In the genomic region with DNA sequence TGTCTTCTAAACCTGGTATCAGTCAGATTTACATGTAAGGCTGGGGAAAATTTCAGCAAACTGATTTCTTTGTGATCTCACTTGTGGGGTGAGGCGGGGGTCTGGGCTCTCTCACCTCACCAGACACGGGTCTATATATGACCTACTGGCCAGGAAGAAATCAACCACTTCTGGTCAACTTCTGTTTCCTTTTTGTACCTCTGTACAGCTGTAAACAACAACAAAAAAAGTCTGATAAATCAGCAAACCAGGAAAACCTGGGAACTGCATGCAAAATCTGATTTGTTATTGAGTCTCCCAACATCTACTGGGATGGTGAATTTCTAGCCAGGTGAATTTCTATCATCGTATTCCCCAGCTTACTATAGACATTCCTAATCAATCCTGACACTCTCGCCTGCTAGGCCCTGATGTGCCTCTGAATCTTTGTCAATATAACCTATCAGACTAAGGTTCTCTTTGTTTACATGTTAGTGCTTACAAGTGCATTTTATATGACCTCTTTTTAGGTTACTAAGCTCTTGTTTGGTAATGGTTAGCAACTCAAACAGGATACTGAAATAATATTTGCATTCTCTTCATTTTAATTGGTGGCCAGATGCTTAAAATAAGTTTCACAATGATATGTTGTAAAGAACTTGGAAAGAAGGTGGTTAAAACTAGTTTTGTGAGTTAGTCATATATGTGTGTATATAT, we compare ENCODE assay signal across 2 cellular contexts.
TF ChIP-seq lines count a peak whose summit lies in the region.

No MANE protein-coding gene starts in this region.

TF ChIP-seq in liver, 16 proteins besides CTCF, POLR2A, EP300 and RAD21:
- TF ChIP-seq RXRA (IDR thresholded peaks at IDR 0.05): peak in 1 of 2 donors; percentile 53
- peak; percentile 14 to 58 for TF ChIP-seq HNF4A (conservative IDR thresholded peaks at IDR 0.05)
- no peak for TF ChIP-seq YY1 (IDR thresholded peaks at IDR 0.05)
- TF ChIP-seq, protein P1, sequence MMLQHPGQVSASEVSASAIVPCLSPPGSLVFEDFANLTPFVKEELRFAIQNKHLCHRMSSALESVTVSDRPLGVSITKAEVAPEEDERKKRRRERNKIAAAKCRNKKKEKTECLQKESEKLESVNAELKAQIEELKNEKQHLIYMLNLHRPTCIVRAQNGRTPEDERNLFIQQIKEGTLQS (IDR thresholded peaks at IDR 0.05): no peak
- peak; percentile 62 for TF ChIP-seq SP1 (IDR thresholded peaks at IDR 0.05)

TF ChIP-seq in HepG2, 621 proteins besides CTCF, POLR2A, EP300 and RAD21:
- no peak for TF ChIP-seq ARHGAP35 (CRISPR knock-in tag; IDR thresholded peaks at IDR 0.05; ENCODE audit: borderline replicate concordance)
- no peak for TF ChIP-seq CBX2 (IDR thresholded peaks at IDR 0.05; ENCODE audit: low read depth, low read length)
- no peak for TF ChIP-seq CBX2 (CRISPR knock-in tag; IDR thresholded peaks at IDR 0.05; ENCODE audit: low read depth)
- TF ChIP-seq, protein P2, sequence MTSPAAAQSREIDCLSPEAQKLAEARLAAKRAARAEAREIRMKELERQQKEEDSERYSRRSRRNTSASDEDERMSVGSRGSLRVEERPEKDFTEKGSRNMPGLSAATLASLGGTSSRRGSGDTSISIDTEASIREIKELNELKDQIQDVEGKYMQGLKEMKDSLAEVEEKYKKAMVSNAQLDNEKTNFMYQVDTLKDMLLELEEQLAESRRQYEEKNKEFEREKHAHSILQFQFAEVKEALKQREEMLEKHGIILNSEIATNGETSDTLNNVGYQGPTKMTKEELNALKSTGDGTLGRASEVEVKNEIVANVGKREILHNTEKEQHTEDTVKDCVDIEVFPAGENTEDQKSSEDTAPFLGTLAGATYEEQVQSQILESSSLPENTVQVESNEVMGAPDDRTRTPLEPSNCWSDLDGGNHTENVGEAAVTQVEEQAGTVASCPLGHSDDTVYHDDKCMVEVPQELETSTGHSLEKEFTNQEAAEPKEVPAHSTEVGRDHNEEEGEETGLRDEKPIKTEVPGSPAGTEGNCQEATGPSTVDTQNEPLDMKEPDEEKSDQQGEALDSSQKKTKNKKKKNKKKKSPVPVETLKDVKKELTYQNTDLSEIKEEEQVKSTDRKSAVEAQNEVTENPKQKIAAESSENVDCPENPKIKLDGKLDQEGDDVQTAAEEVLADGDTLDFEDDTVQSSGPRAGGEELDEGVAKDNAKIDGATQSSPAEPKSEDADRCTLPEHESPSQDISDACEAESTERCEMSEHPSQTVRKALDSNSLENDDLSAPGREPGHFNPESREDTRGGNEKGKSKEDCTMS (CRISPR knock-in tag; conservative IDR thresholded peaks at IDR 0.05): no peak
- TF ChIP-seq ZNF30 (CRISPR knock-in tag; IDR thresholded peaks at IDR 0.05): no peak
